ENCODE assay signal across 22 cellular contexts in the genomic region with DNA sequence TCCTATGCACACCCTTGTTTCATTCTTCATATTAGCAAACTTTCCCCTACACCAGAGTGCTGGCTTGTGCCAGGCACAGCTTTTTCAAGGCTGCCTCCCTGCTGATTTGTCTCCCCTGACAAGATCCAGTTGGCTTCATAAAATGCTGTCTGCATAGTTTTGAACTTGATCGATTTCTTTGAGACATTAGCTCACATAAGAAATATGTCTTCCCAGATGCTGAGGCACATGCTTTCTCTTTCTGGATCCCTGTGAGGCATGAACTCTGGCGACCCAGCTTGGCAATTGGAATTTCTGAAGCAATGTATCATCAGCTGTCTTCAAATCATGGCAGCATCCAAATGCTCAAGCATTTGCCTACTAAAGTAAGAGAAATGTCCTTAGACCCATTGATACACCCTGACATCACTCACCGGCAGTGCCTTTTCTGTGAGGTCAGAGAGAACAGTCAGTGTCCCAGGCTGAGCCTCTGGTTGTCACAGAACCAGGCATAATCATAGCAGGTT.
A peak's percentile ranks its signal among the peaks of the same experiment; 100 is the strongest.
DNase-seq lines count a peak whose midpoint lies in the region; ATAC-seq and TF ChIP-seq lines count a peak whose summit lies in the region.
"Had no signal": no experiment of that assay in that cellular context is flagged by ENCODE, and none has a peak within 500 bp of the region (broad histone marks: within the 10 kb centered on the region; RNA-seq: fewer than 3 reads in every experiment).

No MANE protein-coding gene starts in this region.

- no peaks in the 10 kb centered on the region for H3K27me3 ChIP-seq in brain microvascular endothelial cell (replicated peaks)
- H3K27me3 ChIP-seq: Peyer's patch, uterus had no signal

- CTCF ChIA-PET in activated naive CD4-positive, alpha-beta T cell treated with anti-CD3 and anti-CD28 coated beads for 36 hours (lab: Charles Lee) = no interaction called here

- no peak overlapping the region for H3K4me3 Mint-ChIP-seq in activated naive CD4-positive, alpha-beta T cell treated with anti-CD3 and anti-CD28 coated beads for 36 hours
- H3K4me3 Mint-ChIP-seq: GM23338 had no signal

- H3K36me3 ChIP-seq in brain microvascular endothelial cell (replicated peaks) = no peaks in the 10 kb centered on the region
- H3K36me3 ChIP-seq: Peyer's patch, uterus had no signal

- TF ChIP-seq CTCF in brain microvascular endothelial cell (IDR thresholded peaks at IDR 0.05; ENCODE audit: low read depth, low read length, missing control alignments) = no peak

- no peak overlapping the region for H3K27ac Mint-ChIP-seq in activated naive CD4-positive, alpha-beta T cell treated with anti-CD3 and anti-CD28 coated beads for 36 hours
- H3K27ac Mint-ChIP-seq in activated naive CD4-positive, alpha-beta T cell treated with anti-CD3 and anti-CD28 coated beads, Interleukin-2, amount 50 U/mL, for 72 hours = no peak overlapping the region
- H3K27ac Mint-ChIP-seq: GM23338 had no signal

- H3K27ac ChIP-seq in brain microvascular endothelial cell = peak overlapping the region; percentile 83
- H3K27ac ChIP-seq: C4-2B, Peyer's patch, uterus had no signal

- ATAC-seq in stimulated activated naive CD8-positive, alpha-beta T cell treated with anti-CD3 and anti-CD28 coated beads, Interleukin-15, Interleukin-2, amounts not matched to agents 100 U/mL and 50 U/mL, for 24 hours = no peak
- ATAC-seq in activated naive CD4-positive, alpha-beta T cell treated with anti-CD3 and anti-CD28 coated beads, Interleukin-2, amount 50 U/mL, for 72 hours = no peak
- ATAC-seq in GM18517 (IDR thresholded peaks at IDR 0.05; ENCODE audit: unreplicated experiment) = no peak
- ATAC-seq: GM23338 had no signal

- H3K27me3 Mint-ChIP-seq in activated naive CD4-positive, alpha-beta T cell treated with anti-CD3 and anti-CD28 coated beads for 36 hours (ENCODE audit: low read depth) = no peaks in the 10 kb centered on the region

- no peaks in the 10 kb centered on the region for H3K4me1 Mint-ChIP-seq in activated naive CD4-positive, alpha-beta T cell treated with anti-CD3 and anti-CD28 coated beads for 36 hours (ENCODE audit: low read depth)
- H3K4me1 Mint-ChIP-seq: GM23338 had no signal

- intact Hi-C loops in activated naive CD4-positive, alpha-beta T cell treated with anti-CD3 and anti-CD28 coated beads for 36 hours (cut with micrococcal nuclease) = no loop called here

- H3K4me3 ChIP-seq in brain microvascular endothelial cell (ENCODE audit: low read depth, low read length) = no peak overlapping the region
- H3K4me3 ChIP-seq in skeletal muscle cell (ENCODE audit: low read depth, low read length) = no peak overlapping the region
- H3K4me3 ChIP-seq: GM23338, lung, Peyer's patch, uterus had no signal

- in situ Hi-C loops in brain microvascular endothelial cell (cut with HindIII; ENCODE audit: low pct_ligation_motif_present, low sequenced_read_pairs) = no loop called here

- peaks cover 13% of the 10 kb centered on the region for H3K9me3 Mint-ChIP-seq in activated naive CD4-positive, alpha-beta T cell treated with anti-CD3 and anti-CD28 coated beads for 36 hours
- peaks cover 17 to 18% of the 10 kb centered on the region in 2 donors for H3K9me3 Mint-ChIP-seq in activated naive CD4-positive, alpha-beta T cell treated with anti-CD3 and anti-CD28 coated beads, Interleukin-2, amount 50 U/mL, for 72 hours
- H3K9me3 Mint-ChIP-seq: GM23338 had no signal

- DNase-seq in GM04504 (ENCODE audit: low read depth) (peak; percentile 86), brain microvascular endothelial cell (peak; percentile 64), hepatic stellate cell (ENCODE audit: low spot score) (peak; percentile 44), skeletal muscle cell (ENCODE audit: low read depth) (peak; percentile 44)
- DNase-seq in activated naive CD4-positive, alpha-beta T cell treated with anti-CD3 and anti-CD28 coated beads for 36 hours = no peak
- no peak for DNase-seq in stimulated activated naive CD8-positive, alpha-beta T cell treated with anti-CD3 and anti-CD28 coated beads, Interleukin-15, Interleukin-2, amounts not matched to agents 100 U/mL and 50 U/mL, for 24 hours
- no peak for DNase-seq in activated naive CD4-positive, alpha-beta T cell treated with anti-CD3 and anti-CD28 coated beads, Interleukin-2, amount 50 U/mL, for 72 hours (ENCODE audit: low spot score in 2 of 2)
- DNase-seq: activated CD4-positive, alpha-beta T cell treated with anti-CD3 and anti-CD28 coated beads, Interleukin-2, amount 50 U/mL, for 1 hour; activated T-cell treated with anti-CD3 and anti-CD28 coated beads, Interleukin-2, amount 50 U/mL, for 48 hours; GF-D8; KBM-7; NCI-H146; NCI-H526; nucleus accumbens; Peyer's patch; stimulated activated CD4-positive, alpha-beta T cell treated with anti-CD3 and anti-CD28 coated beads, Interleukin-15, amount 100 ng/mL, for 24 hours; T-helper 2 cell; uterus had no signal

- no peaks in the 10 kb centered on the region for H3K36me3 Mint-ChIP-seq in activated naive CD4-positive, alpha-beta T cell treated with anti-CD3 and anti-CD28 coated beads for 36 hours (ENCODE audit: low read depth)
- peaks cover 0 to 5% of the 10 kb centered on the region in 2 donors for H3K36me3 Mint-ChIP-seq in activated naive CD4-positive, alpha-beta T cell treated with anti-CD3 and anti-CD28 coated beads, Interleukin-2, amount 50 U/mL, for 72 hours

Comparison
In these comparisons a context has a peak if more than half of its experiments do, and no peak if none do; other contexts are left out.
1. DNase-seq: peak in GM04504 (single experiment), brain microvascular endothelial cell (single experiment), hepatic stellate cell (single experiment) and skeletal muscle cell (single experiment); none in activated naive CD4-positive, alpha-beta T cell treated with anti-CD3 and anti-CD28 coated beads for 36 hours (single experiment), stimulated activated naive CD8-positive, alpha-beta T cell treated with anti-CD3 and anti-CD28 coated beads, Interleukin-15, Interleukin-2, amounts not matched to agents 100 U/mL and 50 U/mL, for 24 hours (single experiment) and activated naive CD4-positive, alpha-beta T cell treated with anti-CD3 and anti-CD28 coated beads, Interleukin-2, amount 50 U/mL, for 72 hours (0 of 2).